Comparison of ENCODE assay signal across 22 cellular contexts in genomic region chr5:937151-937924, GRCh38.
"Had no signal": no experiment of that assay in that cellular context is flagged by ENCODE, and none has a peak within 500 bp of the region (broad histone marks: within the 10 kb centered on the region; RNA-seq: fewer than 3 reads in every experiment).

No MANE protein-coding gene starts in this region.

- H3K4me3 ChIP-seq: hepatocyte, left lung, mucosa of descending colon, skin epidermis had no signal

- H3K9me3 Mint-ChIP-seq: activated T-helper 2 cell treated with anti-CD3 and anti-CD28 coated beads, Interferon-gamma antibody, Interleukin-2, Interleukin-4, amounts not matched to agents 10 μg/mL and 5 μg/mL and 100 μg/mL, durations not matched to agents 14 hours and 24 hours and 36 hours; naive thymus-derived CD4-positive, alpha-beta T cell had no signal

- FAIRE-seq: astrocyte, bronchial epithelial cell, endometrium had no signal

- H3K27me3 ChIP-seq: hepatocyte, left lung had no signal

- DNase-seq: activated CD4-positive, alpha-beta T cell treated with anti-CD3 and anti-CD28 coated beads for 4 hours; activated CD8-positive, alpha-beta T cell treated with anti-CD3 and anti-CD28 coated beads, Interleukin-2, amount 10 ng/mL, durations not matched to agents 7 days and 5 days; activated naive CD4-positive, alpha-beta T cell treated with anti-CD3 and anti-CD28 coated beads, Interleukin-2, amount 50 U/mL, for 16 hours; activated T-cell treated with anti-CD3 and anti-CD28 coated beads for 4 hours; islet precursor cell; left lung; naive thymus-derived CD4-positive, alpha-beta T cell; retina; stimulated activated CD4-positive, alpha-beta T cell treated with anti-CD3 and anti-CD28 coated beads, Interleukin-4, amount 100 ng/mL, for 24 hours; stimulated activated naive CD4-positive, alpha-beta T cell treated with Interleukin-2 at 50 U/mL for 16 hours; substantia nigra; T-helper 1 cell; T1000; trophoblast cell had no signal

- H3K36me3 ChIP-seq: left lung had no signal

- H3K4me3 Mint-ChIP-seq: activated CD8-positive, alpha-beta T cell treated with anti-CD3 and anti-CD28 coated beads, Interleukin-2, amount 10 ng/mL, durations not matched to agents 7 days and 5 days; naive thymus-derived CD4-positive, alpha-beta T cell had no signal

- H2AFZ ChIP-seq: hepatocyte had no signal

- H3K9me3 ChIP-seq: left lung, mucosa of descending colon had no signal

- H3K27ac Mint-ChIP-seq: activated CD8-positive, alpha-beta T cell treated with anti-CD3 and anti-CD28 coated beads, Interleukin-2, amount 10 ng/mL, durations not matched to agents 7 days and 5 days; activated T-helper 2 cell treated with anti-CD3 and anti-CD28 coated beads, Interferon-gamma antibody, Interleukin-2, Interleukin-4, amounts not matched to agents 10 μg/mL and 5 μg/mL and 100 μg/mL, durations not matched to agents 14 hours and 24 hours and 36 hours; naive thymus-derived CD4-positive, alpha-beta T cell had no signal

- H3K4me1 ChIP-seq: left lung had no signal

- H3K4me2 ChIP-seq: hepatocyte had no signal

- H3K36me3 Mint-ChIP-seq: naive thymus-derived CD4-positive, alpha-beta T cell had no signal

- ATAC-seq: activated CD8-positive, alpha-beta T cell treated with anti-CD3 and anti-CD28 coated beads, Interleukin-2, amount 10 ng/mL, durations not matched to agents 7 days and 5 days; left lung; mucosa of descending colon; naive thymus-derived CD4-positive, alpha-beta T cell had no signal

- H3K79me2 ChIP-seq: hepatocyte had no signal

- H3K27ac ChIP-seq: hepatocyte, left lung, skin epidermis, VCaP had no signal
